Comparison of ENCODE assay signal across 15 cellular contexts in the genomic region with DNA sequence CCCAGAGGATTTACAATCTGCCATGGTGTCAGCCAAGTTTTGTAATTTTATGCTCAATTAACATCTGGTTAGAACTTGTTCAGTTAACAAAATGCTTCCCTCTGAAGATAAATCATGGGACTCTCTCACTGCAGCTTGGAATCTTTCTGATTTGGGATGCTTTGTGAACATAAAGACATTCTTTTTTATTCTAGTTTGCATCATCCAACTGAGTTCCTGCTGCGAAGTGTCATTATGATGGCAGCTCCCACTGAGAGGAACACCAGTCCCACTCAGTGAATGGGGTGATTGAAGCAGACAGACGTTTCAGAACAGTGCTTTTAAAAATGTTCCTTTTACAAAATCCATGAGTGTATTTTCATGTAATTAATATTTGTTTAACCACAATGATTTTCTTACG.
DNase-seq lines count a peak whose midpoint lies in the region; TF ChIP-seq lines count a peak whose summit lies in the region.
"Had no signal": no experiment of that assay in that cellular context is flagged by ENCODE, and none has a peak within 500 bp of the region (broad histone marks: within the 10 kb centered on the region; RNA-seq: fewer than 3 reads in every experiment).

No MANE protein-coding gene starts in this region.

- no peak overlapping the region for H3K4me3 Mint-ChIP-seq in Calu3 (ENCODE audit: low read depth, unreplicated experiment)
- H3K4me3 Mint-ChIP-seq: B cell; CD4-positive, alpha-beta memory T cell; GM23338 had no signal

- TF ChIP-seq CTCF in Calu3 (IDR thresholded peaks at IDR 0.05; ENCODE audit: unreplicated experiment) = no peak

- peak; percentile 27 for DNase-seq in G401 (ENCODE audit: low spot score)
- peak; percentile 22 for DNase-seq in SK-N-MC (ENCODE audit: low read depth, low spot score)
- peak; percentile 4 for DNase-seq in left kidney (ENCODE audit: low read depth, low spot score)
- DNase-seq in retina = peak; percentile 49
- DNase-seq in Calu3 = no peak
- DNase-seq in activated T-cell treated with anti-CD3 and anti-CD28 coated beads, Interleukin-2, amount 50 U/mL, for 1 hour = no peak
- DNase-seq in activated T-cell treated with anti-CD3 and anti-CD28 coated beads, Interleukin-2, amount 50 U/mL, for 48 hours = no peak
- DNase-seq: CD4-positive, alpha-beta memory T cell; DMS79; IMR-90; KBM-7 had no signal

- BruUV-seq in Calu3 (replicated peaks; lab: Mats Ljungman, UMichigan) = no TSS peak

- H3K36me3 ChIP-seq in SK-N-MC (ENCODE audit: insufficient read depth, low read length) = no peaks in the 10 kb centered on the region
- H3K36me3 ChIP-seq: HAP-1 had no signal

- H3K9me3 ChIP-seq in SK-N-MC (ENCODE audit: low read depth, low read length) = no peaks in the 10 kb centered on the region
- H3K9me3 ChIP-seq: HAP-1 had no signal

- CTCF ChIA-PET in Calu3 (lab: Charles Lee) = no interaction called here

- H3K36me3 Mint-ChIP-seq in Calu3 (ENCODE audit: insufficient read depth, unreplicated experiment) = no peaks in the 10 kb centered on the region
- H3K36me3 Mint-ChIP-seq: CD4-positive, alpha-beta memory T cell had no signal

- in situ Hi-C loops in G401 (cut with HindIII; ENCODE audit: low sequenced_read_pairs) = no loop called here

- H3K9ac ChIP-seq in SK-N-MC (ENCODE audit: insufficient read length) = no peak overlapping the region

- H3K27me3 Mint-ChIP-seq in Calu3 (ENCODE audit: unreplicated experiment) = no peaks in the 10 kb centered on the region
- H3K27me3 Mint-ChIP-seq: B cell; CD4-positive, alpha-beta memory T cell had no signal

- no peak overlapping the region for H3K27ac Mint-ChIP-seq in Calu3 (ENCODE audit: unreplicated experiment)
- H3K27ac Mint-ChIP-seq: B cell; CD4-positive, alpha-beta memory T cell; GM23338 had no signal

- intact Hi-C loops in Calu3 (cut with micrococcal nuclease; ENCODE audit: unreplicated experiment) = no loop called here

- H3K4me1 Mint-ChIP-seq in Calu3 (ENCODE audit: low read depth, unreplicated experiment) = no peaks in the 10 kb centered on the region
- H3K4me1 Mint-ChIP-seq: CD4-positive, alpha-beta memory T cell had no signal

- no peak overlapping the region for H3K4me3 ChIP-seq in SK-N-MC
- H3K4me3 ChIP-seq: GM23338, HAP-1 had no signal

- H3K27ac ChIP-seq in SK-N-MC = no peak overlapping the region
- H3K27ac ChIP-seq: C4-2B had no signal

- H3K9me3 Mint-ChIP-seq in Calu3 (ENCODE audit: low read depth, unreplicated experiment) = peaks cover 5% of the 10 kb centered on the region
- H3K9me3 Mint-ChIP-seq: GM23338 had no signal

Comparison
In these comparisons a context has a peak if more than half of its experiments do, and no peak if none do; other contexts are left out.
1. DNase-seq: peak in G401 (single experiment), SK-N-MC (single experiment), left kidney (single experiment) and retina (single experiment); none in Calu3 (single experiment), activated T-cell treated with anti-CD3 and anti-CD28 coated beads, Interleukin-2, amount 50 U/mL, for 1 hour (single experiment) and activated T-cell treated with anti-CD3 and anti-CD28 coated beads, Interleukin-2, amount 50 U/mL, for 48 hours (0 of 2).